Comparison of ENCODE assay signal across 8 cellular contexts in genomic region chr3:88113311-88114162, GRCh38. TPM values are rescaled to one million over a fixed set of nuclear protein-coding genes. Genes with fewer than 3 reads are reported as not detected.
DNase-seq lines count a peak whose midpoint lies in the region; ATAC-seq, FAIRE-seq and TF ChIP-seq lines count a peak whose summit lies in the region.

No MANE protein-coding gene starts in this region.

- no peaks in the 10 kb centered on the region for H3K27me3 ChIP-seq in K562 (ENCODE audit: control insufficient read depth in 2 of 2, insufficient read depth in 2 of 2, low read length in 2 of 2)

- H3K4me1 ChIP-seq in K562 (replicated peaks in 1 of 2; ENCODE audit: control insufficient read depth in 2 of 2, insufficient read depth in 2 of 2, low read length in 2 of 2), result no peaks in the 10 kb centered on the region; a peak in 1 of 5 replicates

- H3K79me2 ChIP-seq in K562 (ENCODE audit: control insufficient read depth, insufficient read depth, low read length), result peaks cover 20% of the 10 kb centered on the region; the same call in 2 of the 3 replicates

- H3K36me3 ChIP-seq in K562 (ENCODE audit: control insufficient read depth, insufficient read depth, low read length), result peaks cover 44% of the 10 kb centered on the region; the same call in 2 of the 3 replicates

- intact Hi-C loops in K562 (cut with micrococcal nuclease), result loop anchor here (1.0 to 10.0 kb wide), 4 partner anchors 55 to 851 kb away; partner anchors contain the start of genes CGGBP1 and ZNF654

- TF ChIP-seq POLR2A in GM12891 (IDR thresholded peaks at IDR 0.05; ENCODE audit: low read depth, low read length) (no peak), K562 (conservative IDR thresholded peaks at IDR 0.05) (no peak)

- WGBS in K562 (ENCODE audit: insufficient coverage, low coverage, missing lambda C conversion rate), result 38% methylated on average over 4 of the region's 5 CpGs

- FAIRE-seq in A204.1 (lab: Jason Lieb, UNC) (peak; percentile 94), GM12891 (lab: Jason Lieb, UNC) (peak; percentile 84), K562 (lab: Jason Lieb, UNC) (peak; percentile 65)

- TF ChIP-seq RAD21 in K562 (CRISPR knock-in tag; conservative IDR thresholded peaks at IDR 0.05 in 1 of 2, IDR thresholded peaks at IDR 0.05 in 1 of 2), result peak; percentile 43 to 68

- H3K9me1 ChIP-seq in K562 (ENCODE audit: control insufficient read depth, insufficient read depth, low read length), result no peaks in the 10 kb centered on the region

- POLR2A ChIA-PET in K562 (lab: Yijun Ruan, JAX), result interaction anchor here (0.6 to 0.9 kb wide), 4 partner anchors 13 to 108 kb away, joined by 3 to 4 read pairs (median 3); no protein-coding TSS in a partner anchor

- in situ Hi-C loops in K562 (cut with MboI), result no loop called here

- TF ChIP-seq CTCF in K562 (IDR thresholded peaks at IDR 0.05 in 2 of 3, conservative IDR thresholded peaks at IDR 0.05 in 1 of 3; ENCODE audit: insufficient read depth in 2 of 3, low read depth in 1 of 3, low read length in 3 of 3), result peak; percentile 44 to 63 (median 52)

- no peak overlapping the region for H3K27ac ChIP-seq in K562 (ENCODE audit: extremely low read depth, low read depth, low read length)

- no peak for TF ChIP-seq EP300 in K562 (IDR thresholded peaks at IDR 0.05; ENCODE audit: low read length)

- ATAC-seq in HG02678 (IDR thresholded peaks at IDR 0.05; ENCODE audit: unreplicated experiment) (peak; percentile 89), K562 (peak; percentile 97)

- H2AFZ ChIP-seq in K562 (ENCODE audit: low read depth, low read length), result no peak overlapping the region

- H3K4me2 ChIP-seq in K562 (ENCODE audit: insufficient read depth, low read length), result no peak overlapping the region

- no peak overlapping the region for H3K9ac ChIP-seq in K562 (ENCODE audit: insufficient read depth in 1 of 2, low read depth in 2 of 2, low read length in 2 of 2)

- H3K9me3 ChIP-seq in K562 (replicated peaks; ENCODE audit: control insufficient read depth, insufficient read depth, low read depth, low read length), result no peaks in the 10 kb centered on the region

- DNase-seq in GM12891 (ENCODE audit: insufficient read length, low spot score) (no peak), NCI-H1048 (lab: John Stamatoyannopoulos, UW) (peak; percentile 35), T-helper 1 cell (peak; percentile 6 to 68 (median 36)), K562 (ENCODE audit: extremely low read depth in 1 of 4, low spot score in 3 of 4) (peak; percentile 25 to 79 (median 47)), iPS-NIHi7 (ENCODE audit: extremely low spot score) (peak; percentile 56)
- DNase-seq in stimulated activated CD4-positive, alpha-beta T cell treated with anti-CD3 and anti-CD28 coated beads, Interleukin-12 subunit alpha, Interleukin-12 subunit beta, amount 100 ng/mL, for 48 hours (ENCODE audit: low read depth in 2 of 3, low spot score in 1 of 3), result peak in 2 of 3 donors; percentile 17 to 74

- CTCF ChIA-PET in K562 (lab: Yijun Ruan, JAX; ENCODE audit: low intra/inter-chr PET ratio), result interaction anchor here (0.6 kb wide), 1 partner anchor 305 kb away, joined by 3 read pairs; no protein-coding TSS in a partner anchor

- BruUV-seq in K562 (replicated peaks; lab: Mats Ljungman, UMichigan), result no TSS peak

- H3K4me3 ChIP-seq in K562, result no peak overlapping the region

- no peaks in the 10 kb centered on the region for H4K20me1 ChIP-seq in K562 (replicated peaks; ENCODE audit: control insufficient read depth, insufficient read depth, low read length)

TF ChIP-seq in GM12891, 5 proteins besides CTCF, POLR2A, EP300 and RAD21:
- TF ChIP-seq PAX5 (IDR thresholded peaks at IDR 0.05; ENCODE audit: insufficient read depth, low read length, severe bottlenecking), result no peak
- TF ChIP-seq POU2F2 (IDR thresholded peaks at IDR 0.05; ENCODE audit: low read depth, low read length), result no peak
- no peak for TF ChIP-seq SPI1 (IDR thresholded peaks at IDR 0.05; ENCODE audit: low read depth, low read length)
- TF ChIP-seq POLR2AphosphoS5 (IDR thresholded peaks at IDR 0.05; ENCODE audit: low read depth, low read length), result no peak

TF ChIP-seq in K562, 482 proteins besides CTCF, POLR2A, EP300 and RAD21 (continues in another document):
- no peak for TF ChIP-seq MEF2D (tag; conservative IDR thresholded peaks at IDR 0.05; ENCODE audit: low read depth)
- no peak for TF ChIP-seq FOXO4 (CRISPR knock-in tag; IDR thresholded peaks at IDR 0.05)
- no peak for TF ChIP-seq ZNF175 (CRISPR knock-in tag; IDR thresholded peaks at IDR 0.05; ENCODE audit: low read depth)

RNA-seq across cellular contexts. Expression of gene C3orf38, which starts 36.2 kb away (rescaled TPM):
- 20.7 TPM for polyA plus RNA-seq in GM12891 (2012; ENCODE audit: low read depth, missing spikeins)
- total RNA-seq in K562 (2011; cell fraction: chromatin; rRNA removed; ENCODE audit: low replicate concordance), result 6.6 and 19.5 TPM in 2 replicates
- 7.5 and 7.9 TPM in 2 replicates for total RNA-seq in K562 (2011; cell fraction: nucleolus; rRNA removed)
- 15.0 and 15.5 TPM in 2 replicates for total RNA-seq in K562 (2011; cell fraction: nucleoplasm; rRNA removed)
- 11.9 and 13.8 TPM in 2 replicates for total RNA-seq in K562 (2014; rRNA removed)
- total RNA-seq in K562 (2014; rRNA removed; fragmentation: Illumina TruSeq; extraction: Trizol), result 17.6 and 18.4 TPM in 2 replicates
- total RNA-seq in K562 (2015; rRNA removed; fragmentation: Illumina TruSeq; extraction: Trizol), result 21.2 and 22.1 TPM in 2 replicates
- 11.5 and 13.7 TPM in 2 replicates for total RNA-seq in K562 (2021)
- polyA plus RNA-seq in K562 (2011; rRNA removed), result 12.4 and 16.2 TPM in 2 replicates
- 3.8 and 5.7 TPM in 2 replicates for polyA plus RNA-seq in K562 (2011; cell fraction: cytosol; rRNA removed)
- 3.5 and 6.3 TPM in 2 replicates for polyA plus RNA-seq in K562 (2011; cell fraction: nucleus; rRNA removed)
- polyA plus RNA-seq in K562 (2012), result 7.9 and 8.6 TPM in 2 replicates
- polyA plus RNA-seq in K562 (2014; fragmentation: Illumina TruSeq; extraction: Trizol), result 14.0 and 16.3 TPM in 2 replicates
- polyA plus RNA-seq in K562 (2014; fragmentation: Nextera tagmentation; extraction: Ambion mirVana), result 10 to 100 TPM; 15.1 to 20.6 TPM
- polyA plus RNA-seq in K562 (2014; rRNA removed), result 8.7 and 10.7 TPM in 2 replicates
- 22.9 and 26.1 TPM in 2 replicates for polyA minus RNA-seq in K562 (2011; rRNA and poly(A)+ RNA removed)
- 10.2 and 12.9 TPM in 2 replicates for polyA minus RNA-seq in K562 (2011; cell fraction: cytosol; rRNA and poly(A)+ RNA removed)
- polyA minus RNA-seq in K562 (2011; cell fraction: nucleus; rRNA and poly(A)+ RNA removed), result 9.4 and 22.1 TPM in 2 replicates

RNA-seq across cellular contexts. Expression of gene ZNF654, which starts 54.5 kb away (rescaled TPM):
- 5.9 TPM for polyA plus RNA-seq in GM12891 (2012; ENCODE audit: low read depth, missing spikeins)
- total RNA-seq in K562 (2011; cell fraction: chromatin; rRNA removed; ENCODE audit: low replicate concordance), result 7.0 and 28.2 TPM in 2 replicates
- total RNA-seq in K562 (2011; cell fraction: nucleolus; rRNA removed), result 5.8 and 6.4 TPM in 2 replicates
- 6.7 and 12.7 TPM in 2 replicates for total RNA-seq in K562 (2011; cell fraction: nucleoplasm; rRNA removed)
- total RNA-seq in K562 (2014; rRNA removed) (2.5 and 3.6 TPM in 2 replicates), K562 (2014; rRNA removed; fragmentation: Illumina TruSeq; extraction: Trizol) (6.8 and 7.4 TPM in 2 replicates), K562 (2015; rRNA removed; fragmentation: Illumina TruSeq; extraction: Trizol) (8.4 and 8.6 TPM in 2 replicates), K562 (2021) (5.1 and 6.8 TPM in 2 replicates)
- polyA plus RNA-seq in K562 (2011; rRNA removed) (4.1 and 5.1 TPM in 2 replicates), K562 (2014; fragmentation: Illumina TruSeq; extraction: Trizol) (4.2 and 6.2 TPM in 2 replicates), K562 (2014; fragmentation: Nextera tagmentation; extraction: Ambion mirVana) (1 to 10 TPM; 2.4 to 2.5 TPM), K562 (2014; rRNA removed) (2.1 and 4.2 TPM in 2 replicates)
- polyA plus RNA-seq in K562 (2011; cell fraction: cytosol; rRNA removed), result 0.63 and 2.8 TPM in 2 replicates
- 4.8 and 6.1 TPM in 2 replicates for polyA plus RNA-seq in K562 (2011; cell fraction: nucleus; rRNA removed)
- polyA plus RNA-seq in K562 (2012), result 5.1 and 5.3 TPM in 2 replicates
- 9.6 and 12.0 TPM in 2 replicates for polyA minus RNA-seq in K562 (2011; rRNA and poly(A)+ RNA removed)
- 3.8 and 7.1 TPM in 2 replicates for polyA minus RNA-seq in K562 (2011; cell fraction: cytosol; rRNA and poly(A)+ RNA removed)
- polyA minus RNA-seq in K562 (2011; cell fraction: nucleus; rRNA and poly(A)+ RNA removed), result 10.6 and 19.0 TPM in 2 replicates

RNA-seq across cellular contexts. Expression of gene CGGBP1, which starts 54.7 kb away (rescaled TPM):
- 25.1 TPM for polyA plus RNA-seq in GM12891 (2012; ENCODE audit: low read depth, missing spikeins)
- total RNA-seq in K562 (2011; cell fraction: chromatin; rRNA removed; ENCODE audit: low replicate concordance), result 27.8 and 66.6 TPM in 2 replicates
- 13.7 and 18.7 TPM in 2 replicates for total RNA-seq in K562 (2011; cell fraction: nucleolus; rRNA removed)
- 36.2 and 39.1 TPM in 2 replicates for total RNA-seq in K562 (2011; cell fraction: nucleoplasm; rRNA removed)
- total RNA-seq in K562 (2014; rRNA removed) (14.4 and 18.0 TPM in 2 replicates), K562 (2014; rRNA removed; fragmentation: Illumina TruSeq; extraction: Trizol) (37.8 and 46.5 TPM in 2 replicates), K562 (2015; rRNA removed; fragmentation: Illumina TruSeq; extraction: Trizol) (38.2 and 43.2 TPM in 2 replicates), K562 (2021) (37.9 and 39.2 TPM in 2 replicates)
- polyA plus RNA-seq in K562 (2011; rRNA removed) (43.2 and 46.5 TPM in 2 replicates), K562 (2014; fragmentation: Illumina TruSeq; extraction: Trizol) (41.2 and 47.8 TPM in 2 replicates), K562 (2014; fragmentation: Nextera tagmentation; extraction: Ambion mirVana) (10 to 100 TPM; 26.6 to 35.8 TPM), K562 (2014; rRNA removed) (24.9 and 29.4 TPM in 2 replicates)
- 14.0 and 19.7 TPM in 2 replicates for polyA plus RNA-seq in K562 (2011; cell fraction: cytosol; rRNA removed)
- polyA plus RNA-seq in K562 (2011; cell fraction: nucleus; rRNA removed), result 59.2 and 66.8 TPM in 2 replicates
- 35.4 and 41.1 TPM in 2 replicates for polyA plus RNA-seq in K562 (2012)
- 68.4 and 74.6 TPM in 2 replicates for polyA minus RNA-seq in K562 (2011; rRNA and poly(A)+ RNA removed)
- 18.3 and 26.2 TPM in 2 replicates for polyA minus RNA-seq in K562 (2011; cell fraction: cytosol; rRNA and poly(A)+ RNA removed)
- 25.6 and 57.9 TPM in 2 replicates for polyA minus RNA-seq in K562 (2011; cell fraction: nucleus; rRNA and poly(A)+ RNA removed)
